In the genomic region with DNA sequence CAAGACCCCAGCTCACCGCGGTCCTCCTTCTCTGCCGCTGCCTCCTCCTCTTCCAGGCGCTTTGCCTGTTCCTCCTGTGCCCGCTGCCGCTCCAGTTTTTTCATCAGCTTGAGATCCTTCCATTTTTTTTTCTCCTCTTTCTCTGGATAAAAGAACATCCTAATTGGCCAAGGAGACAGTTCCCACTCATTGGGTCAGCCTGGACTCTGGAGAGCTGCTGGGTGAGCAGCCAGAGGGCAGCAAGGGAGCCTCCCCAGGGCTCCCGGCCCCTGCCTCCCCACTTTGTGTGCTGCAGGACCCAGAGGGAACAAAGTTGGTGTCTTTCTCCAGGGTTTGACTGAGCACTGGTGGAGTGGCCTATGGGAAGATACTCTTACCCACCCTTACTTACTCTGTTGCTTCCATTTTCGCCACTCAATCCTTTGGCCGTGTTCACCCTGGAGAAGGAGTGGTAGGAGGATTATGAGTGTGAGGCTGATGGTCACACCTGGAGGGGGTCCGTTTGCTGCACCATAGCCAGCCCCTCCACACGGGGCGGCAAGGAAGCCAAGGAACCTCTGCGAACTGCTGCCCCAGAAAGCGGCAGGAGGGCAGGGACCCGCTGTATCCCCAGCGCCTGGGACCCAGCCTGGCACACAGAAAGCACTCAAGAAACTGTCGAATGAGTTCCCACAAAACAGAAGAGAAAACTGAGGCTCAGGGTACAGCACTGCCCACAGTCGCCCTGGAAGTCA, we compare ENCODE assay signal across 8 cellular contexts. TPM values are rescaled to one million over a fixed set of nuclear protein-coding genes. Genes with fewer than 3 reads are reported as not detected.
DNase-seq lines count a peak whose midpoint lies in the region; ATAC-seq and TF ChIP-seq lines count a peak whose summit lies in the region.

No MANE protein-coding gene starts in this region.

- no peak for TF ChIP-seq CTCF in RWPE1 (conservative IDR thresholded peaks at IDR 0.05; ENCODE audit: low read depth)
- TF ChIP-seq CTCF in fibroblast of mammary gland (conservative IDR thresholded peaks at IDR 0.05; ENCODE audit: control insufficient read depth, insufficient read depth, low read depth, low read length), result no peak
- no peak for TF ChIP-seq CTCF in sigmoid colon (IDR thresholded peaks at IDR 0.05)

- H3K27ac Mint-ChIP-seq in activated naive CD4-positive, alpha-beta T cell treated with anti-CD3 and anti-CD28 coated beads for 36 hours, result peak overlapping the region; percentile 86

- 33 to 35% methylated on average over 18 of the region's 18 CpGs for WGBS in sigmoid colon, 2 donors

- peaks cover 13% of the 10 kb centered on the region for H3K36me3 Mint-ChIP-seq in activated naive CD4-positive, alpha-beta T cell treated with anti-CD3 and anti-CD28 coated beads for 36 hours (ENCODE audit: low read depth)

- H3K27ac ChIP-seq in RWPE1, result peak overlapping the region; percentile 79
- peak overlapping the region; percentile 55 to 83 (median 78) for H3K27ac ChIP-seq in sigmoid colon

- peaks cover 0 to 45% (median 9%) of the 10 kb centered on the region in 4 donors for H3K36me3 ChIP-seq in sigmoid colon

- H3K27me3 ChIP-seq in sigmoid colon, result no peaks in the 10 kb centered on the region

- H3K27me3 Mint-ChIP-seq in activated naive CD4-positive, alpha-beta T cell treated with anti-CD3 and anti-CD28 coated beads for 36 hours (ENCODE audit: low read depth), result no peaks in the 10 kb centered on the region

- no peaks in the 10 kb centered on the region for H3K9me3 Mint-ChIP-seq in activated naive CD4-positive, alpha-beta T cell treated with anti-CD3 and anti-CD28 coated beads for 36 hours

- peak overlapping the region; percentile 92 for H3K4me3 Mint-ChIP-seq in activated naive CD4-positive, alpha-beta T cell treated with anti-CD3 and anti-CD28 coated beads for 36 hours

- TF ChIP-seq EP300 in sigmoid colon (IDR thresholded peaks at IDR 0.05), result no peak

- DNase-seq in activated naive CD4-positive, alpha-beta T cell treated with anti-CD3 and anti-CD28 coated beads for 36 hours, result no peak
- no peak for DNase-seq in activated naive CD4-positive, alpha-beta T cell treated with Interleukin-2 at 50 U/mL for 16 hours
- DNase-seq in RWPE1 (ENCODE audit: low spot score), result no peak
- DNase-seq in fibroblast of mammary gland (ENCODE audit: low read depth), result no peak
- no peak for DNase-seq in sigmoid colon
- no peak for DNase-seq in C1 segment of cervical spinal cord (lab: John Stamatoyannopoulos, UW)
- DNase-seq in KG1 (lab: John Stamatoyannopoulos, UW), result no peak

- no peaks in the 10 kb centered on the region for H3K9me3 ChIP-seq in sigmoid colon

- CTCF ChIA-PET in activated naive CD4-positive, alpha-beta T cell treated with anti-CD3 and anti-CD28 coated beads for 36 hours (lab: Charles Lee), result interaction anchor here (0.9 to 2.6 kb wide), 2 partner anchors 10 to 99 kb away, joined by 3 to 21 read pairs; a partner anchor contains a TSS
- CTCF ChIA-PET in RWPE1 (lab: Yijun Ruan, JAX), result interaction anchor here (2.1 kb wide), 1 partner anchor 11 kb away, joined by 12 read pairs; a partner anchor contains a TSS

- TF ChIP-seq POLR2A in sigmoid colon (IDR thresholded peaks at IDR 0.05), result no peak

- peaks cover 0 to 18% (median 15%) of the 10 kb centered on the region in 4 donors for H3K4me1 ChIP-seq in sigmoid colon

- H3K4me1 Mint-ChIP-seq in activated naive CD4-positive, alpha-beta T cell treated with anti-CD3 and anti-CD28 coated beads for 36 hours (ENCODE audit: low read depth), result peaks cover 18% of the 10 kb centered on the region

- no peak for ATAC-seq in HG03442 (IDR thresholded peaks at IDR 0.05; ENCODE audit: unreplicated experiment)

- intact Hi-C loops in activated naive CD4-positive, alpha-beta T cell treated with anti-CD3 and anti-CD28 coated beads for 36 hours (cut with micrococcal nuclease), result loop anchor here (1.0 kb wide), 3 partner anchors 11 to 373 kb away; a partner anchor contains a TSS
- intact Hi-C loops in sigmoid colon (cut with DNase I), result no loop called here

- POLR2A ChIA-PET in RWPE1 (lab: Yijun Ruan, JAX; ENCODE audit: low non-redundant PET), result interaction anchor here (1.0 kb wide), 1 partner anchor 9 kb away, joined by 7 read pairs; no protein-coding TSS in a partner anchor

- H3K4me3 ChIP-seq in fibroblast of mammary gland (ENCODE audit: control insufficient read depth, low read depth, low read length), result peak overlapping the region; percentile 82
- H3K4me3 ChIP-seq in sigmoid colon, result peak overlapping the region; percentile 69 to 93 (median 83)

RNA-seq across cellular contexts. Expression of a gene that starts 0.7 kb away (rescaled TPM):
- 10 to 100 TPM; 72.9 to 82.3 TPM for total RNA-seq in activated naive CD4-positive, alpha-beta T cell treated with anti-CD3 and anti-CD28 coated beads for 36 hours
- total RNA-seq in sigmoid colon, result 10 to 100 TPM; 12.1 to 31.6 (median 25.9) TPM
- polyA plus RNA-seq in sigmoid colon, result 10 to 100 TPM in 1 of 3 donors, 1 to 10 TPM in 2; 4.8 to 28.1 (median 5.8) TPM

RNA-seq across cellular contexts. Expression of a gene that starts 10.6 kb away (rescaled TPM):
- total RNA-seq in activated naive CD4-positive, alpha-beta T cell treated with anti-CD3 and anti-CD28 coated beads for 36 hours, result 10 to 100 TPM in 1 of 2 experiments, 1 to 10 TPM in 1; 9.9 to 10.3 TPM
- total RNA-seq in sigmoid colon, result 10 to 100 TPM in 2 of 4 donors, 1 to 10 TPM in 2; 5.9 to 15.7 (median 9.0) TPM
- polyA plus RNA-seq in sigmoid colon, result 10 to 100 TPM; 30.6 to 49.0 (median 37.9) TPM

RNA-seq across cellular contexts. Expression of a gene that starts 41.8 kb away (rescaled TPM):
- 1 to 10 TPM; 8.3 to 9.0 TPM for total RNA-seq in activated naive CD4-positive, alpha-beta T cell treated with anti-CD3 and anti-CD28 coated beads for 36 hours
- total RNA-seq in sigmoid colon, result 10 to 100 TPM; 13.0 to 25.8 (median 17.8) TPM
- polyA plus RNA-seq in sigmoid colon, result 10 to 100 TPM in 2 of 3 donors, 1 to 10 TPM in 1; 9.0 to 18.0 (median 10.4) TPM

RNA-seq across cellular contexts. Expression of a gene that starts 52.9 kb away (rescaled TPM):
- total RNA-seq in activated naive CD4-positive, alpha-beta T cell treated with anti-CD3 and anti-CD28 coated beads for 36 hours, result 10 to 100 TPM; 29.6 to 33.6 TPM
- 1 to 10 TPM; 3.9 to 8.0 (median 5.2) TPM for total RNA-seq in sigmoid colon
- polyA plus RNA-seq in sigmoid colon, result 1 to 10 TPM in 1 of 3 donors, under 1 TPM in 2; 0.60 to 4.5 (median 0.92) TPM

RNA-seq across cellular contexts. Expression of a gene that starts 53.0 kb away (rescaled TPM):
- total RNA-seq in activated naive CD4-positive, alpha-beta T cell treated with anti-CD3 and anti-CD28 coated beads for 36 hours, result 10 to 100 TPM; 13.1 to 13.2 TPM
- 10 to 100 TPM; 26.0 to 59.5 (median 37.4) TPM for total RNA-seq in sigmoid colon
- polyA plus RNA-seq in sigmoid colon, result 10 to 100 TPM in 1 of 3 donors, 1 to 10 TPM in 2; 4.8 to 25.2 (median 8.8) TPM
